15 cellular contexts compared by ENCODE assay signal in the genomic region with DNA sequence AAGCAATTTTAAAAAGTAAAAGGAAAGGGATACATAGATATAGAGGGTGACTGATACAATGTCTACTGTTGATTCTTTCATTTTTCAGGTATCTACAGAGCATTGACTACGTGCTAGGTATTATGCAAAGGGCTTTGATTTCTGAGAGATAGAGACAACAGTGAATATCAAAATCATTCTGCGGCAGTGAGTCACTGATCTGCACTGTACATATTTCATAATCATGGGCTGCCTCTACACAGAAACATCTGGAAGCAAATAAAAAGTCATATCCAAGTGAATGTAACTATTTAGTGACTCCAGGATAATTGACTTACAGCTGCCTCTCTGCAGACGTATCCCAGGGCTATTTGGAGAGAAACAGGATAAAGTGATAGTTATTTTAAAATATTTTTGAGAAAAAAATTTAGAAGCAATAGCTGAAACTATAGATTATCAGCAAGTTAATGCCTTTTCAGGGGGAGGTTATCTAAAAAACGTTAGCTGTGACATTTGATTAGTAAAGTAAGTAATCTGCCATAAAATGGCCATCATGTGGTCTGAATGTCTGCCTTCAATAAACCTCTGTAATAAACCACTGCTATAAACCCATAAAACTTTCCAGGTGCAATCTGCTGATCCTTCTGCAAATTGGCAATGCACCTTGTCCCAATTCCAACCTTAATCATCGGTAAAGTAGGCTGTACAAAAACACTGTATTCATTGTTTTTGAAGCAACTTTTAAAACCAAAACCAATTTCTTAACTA. TPM values are rescaled to one million over a fixed set of nuclear protein-coding genes. Genes with fewer than 3 reads are reported as not detected.
DNase-seq lines count a peak whose midpoint lies in the region; ATAC-seq and TF ChIP-seq lines count a peak whose summit lies in the region.
"Had no signal": no experiment of that assay in that cellular context is flagged by ENCODE, and none has a peak within 500 bp of the region (broad histone marks: within the 10 kb centered on the region; RNA-seq: fewer than 3 reads in every experiment).

No MANE protein-coding gene starts in this region.

- H3K36me3 Mint-ChIP-seq in CD4-positive, alpha-beta T cell (ENCODE audit: low read depth): no peaks in the 10 kb centered on the region
- H3K36me3 Mint-ChIP-seq: CD8-positive, alpha-beta T cell had no signal

- no peak for ATAC-seq in HG03378 (IDR thresholded peaks at IDR 0.05; ENCODE audit: unreplicated experiment)
- ATAC-seq in CD4-positive, alpha-beta T cell (ENCODE audit: poor library complexity): no peak
- ATAC-seq: activated T-cell treated with anti-CD3 and anti-CD28 coated beads, Interleukin-2, amount 50 U/mL, for 72 hours; CD8-positive, alpha-beta T cell; left cardiac atrium had no signal

- peaks cover 3% of the 10 kb centered on the region for H3K9me3 Mint-ChIP-seq in CD4-positive, alpha-beta T cell

- H3K4me3 ChIP-seq in fibroblast of mammary gland (ENCODE audit: control insufficient read depth, low read depth, low read length) (no peak overlapping the region), sigmoid colon (no peak overlapping the region)
- H3K4me3 ChIP-seq: SJSA1 had no signal

- H3K27me3 Mint-ChIP-seq in CD4-positive, alpha-beta T cell: peaks cover 19% of the 10 kb centered on the region

- no peak overlapping the region for H3K27ac Mint-ChIP-seq in CD4-positive, alpha-beta T cell
- H3K27ac Mint-ChIP-seq: activated T-cell treated with anti-CD3 and anti-CD28 coated beads, Interleukin-2, amount 50 U/mL, for 72 hours; CD8-positive, alpha-beta T cell had no signal

- no peak for TF ChIP-seq POLR2A in sigmoid colon (IDR thresholded peaks at IDR 0.05)

- POLR2A ChIA-PET in CD4-positive, alpha-beta T cell (lab: Charles Lee): no interaction called here

- H3K27ac ChIP-seq in sigmoid colon: peak overlapping the region; percentile 29 to 82 (median 70)
- no peak overlapping the region for H3K27ac ChIP-seq in CD4-positive, alpha-beta T cell (ENCODE audit: low read depth, low read length)
- H3K27ac ChIP-seq: SJSA1 had no signal

- intact Hi-C loops in sigmoid colon (cut with DNase I): no loop called here
- intact Hi-C loops in CD4-positive, alpha-beta T cell (cut with DNase I, micrococcal nuclease): no loop called here

- no peaks in the 10 kb centered on the region for H3K9me3 ChIP-seq in sigmoid colon
- H3K9me3 ChIP-seq in CD4-positive, alpha-beta T cell (ENCODE audit: control insufficient read depth, low read length): no peaks in the 10 kb centered on the region
- H3K9me3 ChIP-seq: SJSA1 had no signal

- no peak overlapping the region for H3K4me3 Mint-ChIP-seq in CD4-positive, alpha-beta T cell
- H3K4me3 Mint-ChIP-seq: activated T-cell treated with anti-CD3 and anti-CD28 coated beads, Interleukin-2, amount 50 U/mL, for 72 hours; CD8-positive, alpha-beta T cell had no signal

- WGBS in sigmoid colon, 2 donors: 8 to 48% methylated on average over 5 of the region's 5 CpGs

- TF ChIP-seq CTCF in fibroblast of mammary gland (conservative IDR thresholded peaks at IDR 0.05; ENCODE audit: control insufficient read depth, insufficient read depth, low read depth, low read length) (no peak), sigmoid colon (IDR thresholded peaks at IDR 0.05) (no peak)
- no peak for TF ChIP-seq CTCF in CD4-positive, alpha-beta T cell (IDR thresholded peaks at IDR 0.05)

- H3K36me3 ChIP-seq in sigmoid colon: no peaks in the 10 kb centered on the region
- H3K36me3 ChIP-seq: SJSA1 had no signal

- TF ChIP-seq EP300 in sigmoid colon (IDR thresholded peaks at IDR 0.05): no peak

- H3K4me1 Mint-ChIP-seq in CD4-positive, alpha-beta T cell (ENCODE audit: low read depth): no peaks in the 10 kb centered on the region

- H3K27me3 ChIP-seq in sigmoid colon: no peaks in the 10 kb centered on the region
- H3K27me3 ChIP-seq in CD4-positive, alpha-beta T cell (ENCODE audit: control insufficient read depth, insufficient read depth, low read length): no peaks in the 10 kb centered on the region
- H3K27me3 ChIP-seq: SJSA1 had no signal

- peaks cover 0 to 67% (median 59%) of the 10 kb centered on the region in 4 donors for H3K4me1 ChIP-seq in sigmoid colon
- H3K4me1 ChIP-seq: SJSA1 had no signal

- DNase-seq in GM03348 (ENCODE audit: low spot score) (peak; percentile 73), RPMI7951 (ENCODE audit: low read depth) (peak; percentile 37), fibroblast of mammary gland (ENCODE audit: low read depth) (peak; percentile 65), sigmoid colon (no peak)
- DNase-seq in CD4-positive, alpha-beta T cell: no peak
- no peak for DNase-seq in activated CD8-positive, alpha-beta memory T cell treated with anti-CD3 and anti-CD28 coated beads for 24 hours
- DNase-seq: activated CD4-positive, alpha-beta T cell treated with anti-CD3 and anti-CD28 coated beads, Interleukin-2, amount 50 U/mL, for 48 hours; activated T-cell treated with anti-CD3 and anti-CD28 coated beads, Interleukin-2, amount 50 U/mL, for 72 hours; CD8-positive, alpha-beta T cell; left cardiac atrium; posterior cingulate gyrus had no signal

- CTCF ChIA-PET in CD4-positive, alpha-beta T cell (lab: Charles Lee): no interaction called here

RNA-seq across cellular contexts. Expression of gene CPXM2, which starts 43.7 kb away (rescaled TPM):
- 0.29 and 0.60 TPM in 2 replicates for total RNA-seq in RPMI7951 (2014; rRNA removed; shearing (Covaris generic))
- 100 to 1,000 TPM in 2 of 4 donors, 10 to 100 TPM in 2; 48.5 to 153 (median 106) TPM for total RNA-seq in sigmoid colon
- 1 to 10 TPM in 2 of 3 donors, under 1 TPM in 1; 0.69 to 6.7 (median 1.2) TPM for polyA plus RNA-seq in sigmoid colon
- total RNA-seq in CD4-positive, alpha-beta T cell: not detected
- total RNA-seq: activated T-cell treated with anti-CD3 and anti-CD28 coated beads, Interleukin-2, amount 50 U/mL, for 72 hours; CD8-positive, alpha-beta T cell; HT-29; M059J; SJSA1 had no signal

Comparison
In these comparisons a context has a peak if more than half of its experiments do, and no peak if none do; other contexts are left out.
1. DNase-seq: peak in GM03348 (single experiment), RPMI7951 (single experiment) and fibroblast of mammary gland (single experiment); none in sigmoid colon (single experiment), CD4-positive, alpha-beta T cell (0 of 10) and activated CD8-positive, alpha-beta memory T cell treated with anti-CD3 and anti-CD28 coated beads for 24 hours (single experiment).
2. RNA of gene CPXM2, which starts 43.7 kb away (total RNA-seq): 48.5 to 153 TPM in sigmoid colon; 0.29 to 0.60 TPM in RPMI7951 and not detected in CD4-positive, alpha-beta T cell; every median in the first group is over 10 times any median in the second.